Comparison of ENCODE assay signal across 15 cellular contexts in genomic region chr6:52557389-52558265, GRCh38. TPM values are rescaled to one million over a fixed set of nuclear protein-coding genes. Genes with fewer than 3 reads are reported as not detected.
DNase-seq lines count a peak whose midpoint lies in the region; ATAC-seq, FAIRE-seq and TF ChIP-seq lines count a peak whose summit lies in the region.
"Had no signal": no experiment of that assay in that cellular context is flagged by ENCODE, and none has a peak within 500 bp of the region (broad histone marks: within the 10 kb centered on the region; RNA-seq: fewer than 3 reads in every experiment).

No MANE protein-coding gene starts in this region.

- H3K4me2 ChIP-seq in Karpas-422 (ENCODE audit: low read depth, low read length, poor library complexity, severe bottlenecking) (no peak overlapping the region), astrocyte (ENCODE audit: low read length) (peak overlapping the region; percentile 28)

- H3K36me3 ChIP-seq in Karpas-422 (ENCODE audit: insufficient read depth, low read length) (no peaks in the 10 kb centered on the region), astrocyte (ENCODE audit: insufficient read depth, low read length) (no peaks in the 10 kb centered on the region), iPS-20b (ENCODE audit: insufficient read depth, low read depth, low read length) (no peaks in the 10 kb centered on the region), thoracic aorta (no peaks in the 10 kb centered on the region)

- no peak overlapping the region for H3K9ac ChIP-seq in Karpas-422 (ENCODE audit: low read length)
- H3K9ac ChIP-seq in astrocyte (ENCODE audit: low read length) = no peak overlapping the region
- 0 out of 2 replicates have a peak overlapping the region, but pooled peaks have one; percentile 36 for H3K9ac ChIP-seq in iPS-20b (ENCODE audit: low read depth, low read length)

- DNase-seq in Karpas-422 (no peak), astrocyte (ENCODE audit: low read depth) (no peak), thoracic aorta (ENCODE audit: low spot score) (no peak)
- DNase-seq: CD4-positive, CD25-positive, alpha-beta regulatory T cell; NCI-H1694 treated with DMSO at 0.1 percent for 48 hours; NCI-H524 treated with DMSO at 0.1 percent for 48 hours; SIG-M5 had no signal

- H3K27me3 Mint-ChIP-seq in astrocyte (ENCODE audit: low read depth, unreplicated experiment) = no peaks in the 10 kb centered on the region
- H3K27me3 Mint-ChIP-seq: activated naive CD4-positive, alpha-beta T cell treated with anti-CD3 and anti-CD28 coated beads, Interleukin-2, amount 50 U/mL, for 24 hours; CD4-positive, CD25-positive, alpha-beta regulatory T cell; stimulated activated naive CD8-positive, alpha-beta T cell treated with anti-CD3 and anti-CD28 coated beads, Interleukin-15, Interleukin-2, amounts not matched to agents 100 ng/mL and 50 ng/mL, for 24 hours had no signal

- TF ChIP-seq CTCF in astrocyte (IDR thresholded peaks at IDR 0.05; ENCODE audit: insufficient read depth, low read depth, low read length) = no peak
- no peak for TF ChIP-seq CTCF in thoracic aorta (IDR thresholded peaks at IDR 0.05)

- peak overlapping the region; percentile 37 for H3K27ac Mint-ChIP-seq in astrocyte (ENCODE audit: unreplicated experiment)
- H3K27ac Mint-ChIP-seq: activated naive CD4-positive, alpha-beta T cell treated with anti-CD3 and anti-CD28 coated beads, Interleukin-2, amount 50 U/mL, for 24 hours; CD4-positive, CD25-positive, alpha-beta regulatory T cell; stimulated activated naive CD8-positive, alpha-beta T cell treated with anti-CD3 and anti-CD28 coated beads, Interleukin-15, Interleukin-2, amounts not matched to agents 100 ng/mL and 50 ng/mL, for 24 hours had no signal

- H4K20me1 ChIP-seq in Karpas-422 (ENCODE audit: insufficient read depth, low read depth, low read length) (peaks cover 13% of the 10 kb centered on the region; the same call in 1 of the 2 replicates), astrocyte (ENCODE audit: insufficient read depth, low read length) (peaks cover 46% of the 10 kb centered on the region)

- ATAC-seq in thoracic aorta (ENCODE audit: insufficient number of reproducible peaks, low FRiP score, low read depth) (no peak), HG03139 (IDR thresholded peaks at IDR 0.05; ENCODE audit: unreplicated experiment) (no peak), HG02885 (IDR thresholded peaks at IDR 0.05; ENCODE audit: poor library complexity, unreplicated experiment) (no peak), GM18907 (IDR thresholded peaks at IDR 0.05; ENCODE audit: unreplicated experiment) (no peak), HG02623 (IDR thresholded peaks at IDR 0.05; ENCODE audit: unreplicated experiment) (no peak)

- H3K79me2 ChIP-seq in Karpas-422 (ENCODE audit: low read length) (peaks cover 88% of the 10 kb centered on the region), astrocyte (ENCODE audit: insufficient read depth, low read length) (peaks cover 96% of the 10 kb centered on the region)

- peaks cover 47% of the 10 kb centered on the region for H3K4me1 Mint-ChIP-seq in astrocyte (ENCODE audit: low read depth, unreplicated experiment)

- no peak overlapping the region for H3K4me3 Mint-ChIP-seq in astrocyte (ENCODE audit: unreplicated experiment)
- H3K4me3 Mint-ChIP-seq: activated naive CD4-positive, alpha-beta T cell treated with anti-CD3 and anti-CD28 coated beads, Interleukin-2, amount 50 U/mL, for 24 hours; CD4-positive, CD25-positive, alpha-beta regulatory T cell; stimulated activated naive CD8-positive, alpha-beta T cell treated with anti-CD3 and anti-CD28 coated beads, Interleukin-15, Interleukin-2, amounts not matched to agents 100 ng/mL and 50 ng/mL, for 24 hours had no signal

- no peaks in the 10 kb centered on the region for H3K9me2 ChIP-seq in Karpas-422 (replicated peaks; ENCODE audit: insufficient read depth, low read length)

- H3K4me1 ChIP-seq in Karpas-422 (ENCODE audit: low read length) = peaks cover 46% of the 10 kb centered on the region
- peaks cover 58% of the 10 kb centered on the region for H3K4me1 ChIP-seq in astrocyte (ENCODE audit: insufficient read depth, low read length)
- H3K4me1 ChIP-seq in iPS-20b (ENCODE audit: insufficient read depth, low read length) = peaks cover 13% of the 10 kb centered on the region; the same call in 1 of the 2 replicates
- H3K4me1 ChIP-seq in thoracic aorta (ENCODE audit: control insufficient read depth in 1 of 2, low read depth in 2 of 2) = peaks cover 40 to 91% of the 10 kb centered on the region in 2 donors

- H3K9me3 Mint-ChIP-seq in astrocyte (ENCODE audit: unreplicated experiment) = peaks cover 2% of the 10 kb centered on the region
- H3K9me3 Mint-ChIP-seq: activated naive CD4-positive, alpha-beta T cell treated with anti-CD3 and anti-CD28 coated beads, Interleukin-2, amount 50 U/mL, for 24 hours; CD4-positive, CD25-positive, alpha-beta regulatory T cell; stimulated activated naive CD8-positive, alpha-beta T cell treated with anti-CD3 and anti-CD28 coated beads, Interleukin-15, Interleukin-2, amounts not matched to agents 100 ng/mL and 50 ng/mL, for 24 hours had no signal

- H3K9me3 ChIP-seq in Karpas-422 (ENCODE audit: low read length) = no peaks in the 10 kb centered on the region
- H3K9me3 ChIP-seq in astrocyte (ENCODE audit: insufficient read depth, low read depth, low read length) = no peaks in the 10 kb centered on the region
- H3K9me3 ChIP-seq in iPS-20b (ENCODE audit: insufficient read depth, low read depth, low read length) = no peaks in the 10 kb centered on the region
- H3K9me3 ChIP-seq in thoracic aorta = no peaks in the 10 kb centered on the region

- no peaks in the 10 kb centered on the region for H3K27me3 ChIP-seq in Karpas-422 (ENCODE audit: low read length)
- no peaks in the 10 kb centered on the region for H3K27me3 ChIP-seq in astrocyte (ENCODE audit: insufficient read depth, low read length)
- H3K27me3 ChIP-seq in iPS-20b (ENCODE audit: insufficient read depth, low read length) = no peaks in the 10 kb centered on the region
- H3K27me3 ChIP-seq in thoracic aorta (replicated peaks; ENCODE audit: insufficient read depth) = no peaks in the 10 kb centered on the region

- H3K4me3 ChIP-seq in Karpas-422 (ENCODE audit: low read length) = no peak overlapping the region
- no peak overlapping the region for H3K4me3 ChIP-seq in astrocyte (ENCODE audit: insufficient read depth, low read depth, low read length)
- H3K4me3 ChIP-seq in iPS-20b (ENCODE audit: low read length) = no peak overlapping the region
- peak overlapping the region; percentile 32 for H3K4me3 ChIP-seq in thoracic aorta

- H3K27ac ChIP-seq in Karpas-422 (ENCODE audit: low read length) (peak overlapping the region; percentile 29; the same call in 1 of the 2 replicates), astrocyte (ENCODE audit: low read depth, low read length) (peak overlapping the region; percentile 13), iPS-20b (ENCODE audit: low read length) (peak overlapping the region; percentile 30), thoracic aorta (peak overlapping the region; percentile 44 to 65)

- H2AFZ ChIP-seq in Karpas-422 (ENCODE audit: low read length) = no peak overlapping the region
- no peak overlapping the region for H2AFZ ChIP-seq in astrocyte (ENCODE audit: low read depth, low read length)

- peaks cover 3% of the 10 kb centered on the region for H3K36me3 Mint-ChIP-seq in astrocyte (ENCODE audit: low read depth, unreplicated experiment)

- no peak for FAIRE-seq in astrocyte (lab: Jason Lieb, UNC)
- FAIRE-seq: colon had no signal

RNA-seq across cellular contexts. Expression of gene TRAM2, which starts 19.2 kb away (rescaled TPM):
- total RNA-seq in Karpas-422 (2014; rRNA removed; shearing (Covaris generic); ENCODE audit: low replicate concordance) = 19.3 and 24.1 TPM in 2 replicates
- total RNA-seq in astrocyte (88.7 and 93.4 TPM in 2 replicates), thoracic aorta (10 to 100 TPM; 40.0 to 41.8 TPM)
